17 cellular contexts compared by ENCODE assay signal in the genomic region with DNA sequence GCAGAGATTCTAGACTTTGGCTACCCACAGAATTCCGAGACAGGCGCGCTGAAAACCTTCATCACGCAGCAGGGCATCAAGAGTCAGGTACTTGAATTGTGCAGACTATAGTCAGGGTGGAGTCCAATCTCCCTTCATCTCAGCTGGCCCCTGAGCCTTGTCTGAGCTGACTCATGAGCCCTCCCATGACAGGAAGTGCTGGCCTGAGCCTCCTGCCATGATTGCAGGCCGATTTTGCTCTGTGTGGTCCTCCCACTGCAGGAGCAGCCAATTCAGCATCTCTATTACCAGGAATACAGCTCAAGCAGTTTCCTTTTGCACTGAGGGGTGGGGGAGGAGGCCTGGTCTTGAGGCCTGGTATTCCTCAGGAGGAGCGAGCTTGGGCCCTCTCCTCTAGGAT. TPM values are rescaled to one million over a fixed set of nuclear protein-coding genes. Genes with fewer than 3 reads are reported as not detected.
A peak's percentile ranks its signal among the peaks of the same experiment; 100 is the strongest.
DNase-seq lines count a peak whose midpoint lies in the region; ATAC-seq and TF ChIP-seq lines count a peak whose summit lies in the region.
"Had no signal": no experiment of that assay in that cellular context is flagged by ENCODE, and none has a peak within 500 bp of the region (broad histone marks: within the 10 kb centered on the region; RNA-seq: fewer than 3 reads in every experiment).

No MANE protein-coding gene starts in this region.

- H3K4me2 ChIP-seq in BLaER1 treated with 17β-estradiol and CSF1 and Interleukin-3, amounts not matched to agents 10 nM and 100 nM, result peak overlapping the region in 4 of 11 experiments; percentile 50 to 99 (median 97); a peak in 8 of 22 replicates

- peak overlapping the region in 6 of 11 experiments; percentile 1 to 68 (median 45); a peak in 8 of 22 replicates for H3K9ac ChIP-seq in BLaER1 treated with 17β-estradiol and CSF1 and Interleukin-3, amounts not matched to agents 10 nM and 100 nM

- H3K9me3 ChIP-seq in BLaER1 treated with 17β-estradiol and CSF1 and Interleukin-3, amounts not matched to agents 10 nM and 100 nM (replicated peaks in 1 of 11), result no peaks in the 10 kb centered on the region
- no peaks in the 10 kb centered on the region for H3K9me3 ChIP-seq in lung (ENCODE audit: control insufficient read depth in 2 of 2, insufficient read depth in 1 of 2, low read length in 1 of 2)
- H3K9me3 ChIP-seq: uterus had no signal

- H4K20me1 ChIP-seq in BLaER1 treated with 17β-estradiol and CSF1 and Interleukin-3, amounts not matched to agents 10 nM and 100 nM, result peaks cover 12 to 50% (median 31%) of the 10 kb centered on the region in 11 experiments; a peak in 17 of 22 replicates

- H3K27ac ChIP-seq in BLaER1 treated with 17β-estradiol and CSF1 and Interleukin-3, amounts not matched to agents 10 nM and 100 nM, result peak overlapping the region in 4 of 11 experiments; percentile 66 to 92 (median 72); a peak in 7 of 22 replicates
- no peak overlapping the region for H3K27ac ChIP-seq in lung (ENCODE audit: low read depth in 1 of 2, low read length in 1 of 2)
- H3K27ac ChIP-seq: SK-N-MC, uterus had no signal

- TF ChIP-seq CTCF in cardiac fibroblast (IDR thresholded peaks at IDR 0.05; ENCODE audit: low read depth, low read length) (no peak), lung (IDR thresholded peaks at IDR 0.05; ENCODE audit: control extremely low read depth, extremely low read depth) (no peak)

- H3K4me1 ChIP-seq in BLaER1 treated with 17β-estradiol and CSF1 and Interleukin-3, amounts not matched to agents 10 nM and 100 nM, result peaks cover 31 to 93% (median 44%) of the 10 kb centered on the region in 10 experiments
- peaks cover 0 to 14% of the 10 kb centered on the region in 2 donors for H3K4me1 ChIP-seq in lung (ENCODE audit: control insufficient read depth in 2 of 2, insufficient read depth in 2 of 2, low read length in 2 of 2)

- WGBS in lung, 2 donors, result 90 to 93% methylated on average over 6 of the region's 6 CpGs

- H3K27me3 ChIP-seq in BLaER1 treated with 17β-estradiol and CSF1 and Interleukin-3, amounts not matched to agents 10 nM and 100 nM, result no peaks in the 10 kb centered on the region
- no peaks in the 10 kb centered on the region for H3K27me3 ChIP-seq in lung (ENCODE audit: control insufficient read depth, insufficient read depth)
- H3K27me3 ChIP-seq: uterus had no signal

- H3K4me3 ChIP-seq in BLaER1 treated with 17β-estradiol and CSF1 and Interleukin-3, amounts not matched to agents 10 nM and 100 nM, result peak overlapping the region in 2 of 10 experiments; percentile 26 to 45; a peak in 3 of 20 replicates
- H3K4me3 ChIP-seq in cardiac fibroblast (replicated peaks in 1 of 2; ENCODE audit: low read depth in 2 of 2, low read length in 2 of 2), result no peak overlapping the region
- no peak overlapping the region for H3K4me3 ChIP-seq in lung
- H3K4me3 ChIP-seq: SK-N-MC, uterus had no signal

- ATAC-seq in lung (ENCODE audit: insufficient read depth, low FRiP score), result peak; percentile 35
- no peak for ATAC-seq in GM19467 (IDR thresholded peaks at IDR 0.05; ENCODE audit: unreplicated experiment)
- no peak for ATAC-seq in GM21528 (IDR thresholded peaks at IDR 0.05; ENCODE audit: low FRiP score, unreplicated experiment)
- ATAC-seq in HG02938 (IDR thresholded peaks at IDR 0.05; ENCODE audit: unreplicated experiment), result no peak

- peaks cover 78 to 85% (median 82%) of the 10 kb centered on the region in 11 experiments for H3K36me3 ChIP-seq in BLaER1 treated with 17β-estradiol and CSF1 and Interleukin-3, amounts not matched to agents 10 nM and 100 nM
- peaks cover 19 to 65% of the 10 kb centered on the region in 2 donors for H3K36me3 ChIP-seq in lung (ENCODE audit: control insufficient read depth in 2 of 2, insufficient read depth in 2 of 2, low read length in 2 of 2)
- H3K36me3 ChIP-seq: uterus had no signal

- DNase-seq in NCI-H226, result peak; percentile 71
- peak; percentile 79 to 83 for DNase-seq in cardiac fibroblast (ENCODE audit: low read depth in 2 of 2)
- no peak for DNase-seq in lung (ENCODE audit: low spot score)
- DNase-seq in AG08395 (ENCODE audit: low spot score), result no peak
- DNase-seq: activated CD4-positive, alpha-beta T cell treated with anti-CD3 and anti-CD28 coated beads, Interleukin-2, amount 50 U/mL, for 48 hours; activated naive CD8-positive, alpha-beta T cell treated with anti-CD3 and anti-CD28 coated beads, Interleukin-2, amount 10 ng/mL, durations not matched to agents 7 days and 5 days; activated T-cell treated with anti-CD3 and anti-CD28 coated beads, Interleukin-2, amount 50 U/mL, for 48 hours; glutamatergic neuron; NCI-H2081; NCI-H526 treated with DMSO at 0.1 percent for 48 hours; uterus had no signal

RNA-seq across cellular contexts. Expression of gene AP2M1, which starts 5.5 kb away (rescaled TPM):
- 100 to 1,000 TPM; 173 to 333 TPM for total RNA-seq in lung
- polyA plus RNA-seq in lung, result 100 to 1,000 TPM; 153 to 329 TPM

RNA-seq across cellular contexts. Expression of gene ABCF3, which starts 5.8 kb away (rescaled TPM):
- 10 to 100 TPM; 44.7 to 81.8 TPM for total RNA-seq in lung
- 10 to 100 TPM; 47.5 to 51.4 TPM for polyA plus RNA-seq in lung

RNA-seq across cellular contexts. Expression of gene DVL3, which starts 25.0 kb away (rescaled TPM):
- total RNA-seq in lung, result 10 to 100 TPM; 51.8 to 73.5 TPM
- 10 to 100 TPM; 37.8 to 39.9 TPM for polyA plus RNA-seq in lung

RNA-seq across cellular contexts. Expression of gene EIF2B5, which starts 45.0 kb away (rescaled TPM):
- total RNA-seq in lung, result 10 to 100 TPM; 32.5 to 36.0 TPM
- 10 to 100 TPM; 39.7 to 43.2 TPM for polyA plus RNA-seq in lung

RNA-seq across cellular contexts. Expression of gene VWA5B2, which starts 49.2 kb away (rescaled TPM):
- 1 to 10 TPM; 1.6 to 1.7 TPM for total RNA-seq in lung
- polyA plus RNA-seq in lung, result under 1 TPM; 0.12 to 0.15 TPM
- total RNA-seq: OCI-LY7 had no signal

Comparison
In these comparisons a context has a peak if more than half of its experiments do, and no peak if none do; other contexts are left out.
1. DNase-seq: peak in NCI-H226 (single experiment) and cardiac fibroblast (2 of 2); none in lung (single experiment) and AG08395 (single experiment).